34 cellular contexts compared by ENCODE assay signal in genomic region chr10:6706725-6707124, GRCh38.
"Had no signal": no experiment of that assay in that cellular context is flagged by ENCODE, and none has a peak within 500 bp of the region (broad histone marks: within the 10 kb centered on the region; RNA-seq: fewer than 3 reads in every experiment).

No MANE protein-coding gene starts in this region.

- H3K36me3 ChIP-seq: adrenal gland, ascending aorta, brain microvascular endothelial cell, breast epithelium, cardiac muscle cell had no signal

- H3K27ac ChIP-seq: adrenal gland, ascending aorta, body of pancreas, brain microvascular endothelial cell, breast epithelium, cardiac muscle cell had no signal

- H3K27me3 ChIP-seq: ascending aorta, body of pancreas, brain microvascular endothelial cell, breast epithelium, cardiac muscle cell had no signal

- H3K4me1 ChIP-seq: adrenal gland, ascending aorta, body of pancreas, breast epithelium had no signal

- H3K4me3 ChIP-seq: adrenal gland, ascending aorta, body of pancreas, breast epithelium, cardiac muscle cell had no signal

- FAIRE-seq: astrocyte, bronchial epithelial cell had no signal

- ATAC-seq: activated naive CD4-positive, alpha-beta T cell treated with anti-CD3 and anti-CD28 coated beads, Interleukin-2, amount 50 U/mL, for 72 hours; activated naive CD8-positive, alpha-beta T cell treated with anti-CD3 and anti-CD28 coated beads, Interleukin-2, amount 50 U/mL, for 24 hours; activated T-cell treated with anti-CD3 and anti-CD28 coated beads, Interleukin-2, amount 50 U/mL, for 4 hours; activated T-cell treated with anti-CD3 and anti-CD28 coated beads, Interleukin-2, amount 50 U/mL, for 72 hours; activated T-helper 17 cell treated with anti-CD3 and anti-CD28 coated beads, Interleukin-2, amount 50 U/mL, for 72 hours; body of pancreas had no signal

- H3K9me3 ChIP-seq: adrenal gland, ascending aorta, body of pancreas, breast epithelium had no signal

- DNase-seq: activated effector memory CD4-positive, alpha-beta T cell treated with anti-CD3 and anti-CD28 coated beads, Interleukin-2, amount 50 U/mL, for 16 hours; activated effector memory CD4-positive, alpha-beta T cell treated with Interleukin-2 at 50 U/mL for 16 hours; activated gamma-delta T cell; activated gamma-delta T cell treated with Interleukin-2 at 50 U/mL for 16 hours; activated naive CD4-positive, alpha-beta T cell; activated naive CD4-positive, alpha-beta T cell treated with anti-CD3 and anti-CD28 coated beads for 36 hours; activated naive CD4-positive, alpha-beta T cell treated with anti-CD3 and anti-CD28 coated beads, Interleukin-2, amount 10 ng/mL, durations not matched to agents 7 days and 5 days; activated naive CD4-positive, alpha-beta T cell treated with anti-CD3 and anti-CD28 coated beads, Interleukin-2, amount 50 U/mL, for 16 hours; activated naive CD4-positive, alpha-beta T cell treated with Interleukin-2 at 50 U/mL for 16 hours; activated naive CD8-positive, alpha-beta T cell treated with anti-CD3 and anti-CD28 coated beads for 36 hours; activated naive CD8-positive, alpha-beta T cell treated with anti-CD3 and anti-CD28 coated beads, Interleukin-2, amount 10 ng/mL, durations not matched to agents 7 days and 5 days; activated naive CD8-positive, alpha-beta T cell treated with anti-CD3 and anti-CD28 coated beads, Interleukin-2, amount 50 U/mL, for 24 hours; activated T-cell treated with anti-CD3 and anti-CD28 coated beads, Interleukin-2, amount 50 U/mL, for 1 hour; activated T-cell treated with anti-CD3 and anti-CD28 coated beads, Interleukin-2, amount 50 U/mL, for 24 hours; activated T-cell treated with anti-CD3 and anti-CD28 coated beads, Interleukin-2, amount 50 U/mL, for 4 hours; activated T-cell treated with anti-CD3 and anti-CD28 coated beads, Interleukin-2, amount 50 U/mL, for 48 hours; activated T-cell treated with anti-CD3 and anti-CD28 coated beads, Interleukin-2, amount 50 U/mL, for 72 hours; adrenal gland; amniotic stem cell; amygdala; anterior cingulate cortex; aorta; body of pancreas; brain microvascular endothelial cell; caudate nucleus; central memory CD4-positive, alpha-beta T cell; cerebellar nuclear complex had no signal
